ENCODE assay signal across 12 cellular contexts in genomic region chr1:225464851-225465792, GRCh38. TPM values are rescaled to one million over a fixed set of nuclear protein-coding genes. Genes with fewer than 3 reads are reported as not detected.
A peak's percentile ranks its signal among the peaks of the same experiment; 100 is the strongest.
DNase-seq lines count a peak whose midpoint lies in the region; ATAC-seq, FAIRE-seq and TF ChIP-seq lines count a peak whose summit lies in the region.
"Had no signal": no experiment of that assay in that cellular context is flagged by ENCODE, and none has a peak within 500 bp of the region (broad histone marks: within the 10 kb centered on the region; RNA-seq: fewer than 3 reads in every experiment).

No MANE protein-coding gene starts in this region.

- no peaks in the 10 kb centered on the region for H3K27me3 Mint-ChIP-seq in CD8-positive, alpha-beta T cell (ENCODE audit: low read depth)
- H3K27me3 Mint-ChIP-seq in astrocyte (ENCODE audit: low read depth, unreplicated experiment), result peaks cover 5% of the 10 kb centered on the region
- H3K27me3 Mint-ChIP-seq in naive thymus-derived CD8-positive, alpha-beta T cell, result no peaks in the 10 kb centered on the region

- no peak overlapping the region for H3K9ac ChIP-seq in astrocyte (ENCODE audit: low read length)

- H3K9me3 Mint-ChIP-seq in CD8-positive, alpha-beta T cell, result no peaks in the 10 kb centered on the region
- no peaks in the 10 kb centered on the region for H3K9me3 Mint-ChIP-seq in astrocyte (ENCODE audit: unreplicated experiment)
- no peaks in the 10 kb centered on the region for H3K9me3 Mint-ChIP-seq in naive thymus-derived CD8-positive, alpha-beta T cell

- no peaks in the 10 kb centered on the region for H3K9me3 ChIP-seq in CD8-positive, alpha-beta T cell (ENCODE audit: low read length)
- no peaks in the 10 kb centered on the region for H3K9me3 ChIP-seq in astrocyte (ENCODE audit: insufficient read depth, low read depth, low read length)

- H3K4me2 ChIP-seq in astrocyte (ENCODE audit: low read length), result peak overlapping the region; percentile 50

- no peaks in the 10 kb centered on the region for H3K36me3 ChIP-seq in CD8-positive, alpha-beta T cell (ENCODE audit: insufficient read depth, low read length)
- H3K36me3 ChIP-seq in astrocyte (ENCODE audit: insufficient read depth, low read length), result no peaks in the 10 kb centered on the region

- no peaks in the 10 kb centered on the region for H3K27me3 ChIP-seq in CD8-positive, alpha-beta T cell (ENCODE audit: insufficient read depth, low read length)
- no peaks in the 10 kb centered on the region for H3K27me3 ChIP-seq in astrocyte (ENCODE audit: insufficient read depth, low read length)

- peaks cover 56% of the 10 kb centered on the region for H3K4me1 Mint-ChIP-seq in CD8-positive, alpha-beta T cell (ENCODE audit: low read depth)
- peaks cover 29% of the 10 kb centered on the region for H3K4me1 Mint-ChIP-seq in astrocyte (ENCODE audit: low read depth, unreplicated experiment)
- H3K4me1 Mint-ChIP-seq in naive thymus-derived CD8-positive, alpha-beta T cell, result peaks cover 24 to 72% (median 62%) of the 10 kb centered on the region in 4 donors

- no peak overlapping the region for H3K4me3 Mint-ChIP-seq in CD8-positive, alpha-beta T cell
- no peak overlapping the region for H3K4me3 Mint-ChIP-seq in astrocyte (ENCODE audit: unreplicated experiment)
- H3K4me3 Mint-ChIP-seq in naive thymus-derived CD8-positive, alpha-beta T cell, result peak overlapping the region in 5 of 10 donors; percentile 7 to 58 (median 34)

- H2AFZ ChIP-seq in astrocyte (ENCODE audit: low read depth, low read length), result peak overlapping the region; percentile 45

- no peaks in the 10 kb centered on the region for H3K36me3 Mint-ChIP-seq in CD8-positive, alpha-beta T cell
- no peaks in the 10 kb centered on the region for H3K36me3 Mint-ChIP-seq in astrocyte (ENCODE audit: low read depth, unreplicated experiment)
- H3K36me3 Mint-ChIP-seq in naive thymus-derived CD8-positive, alpha-beta T cell, result no peaks in the 10 kb centered on the region

- H3K4me1 ChIP-seq in CD8-positive, alpha-beta T cell (ENCODE audit: insufficient read depth, low read length), result peaks cover 52% of the 10 kb centered on the region
- peaks cover 29% of the 10 kb centered on the region for H3K4me1 ChIP-seq in astrocyte (ENCODE audit: insufficient read depth, low read length)

- H3K27ac ChIP-seq in CD8-positive, alpha-beta T cell (ENCODE audit: low read depth, low read length), result no peak overlapping the region
- no peak overlapping the region for H3K27ac ChIP-seq in astrocyte (ENCODE audit: low read depth, low read length)
- H3K27ac ChIP-seq: epithelial cell of prostate had no signal

- H3K4me3 ChIP-seq in CD8-positive, alpha-beta T cell (ENCODE audit: low read depth, low read length), result no peak overlapping the region
- H3K4me3 ChIP-seq in astrocyte (ENCODE audit: insufficient read depth, low read depth, low read length), result no peak overlapping the region
- H3K4me3 ChIP-seq: lung had no signal

- CTCF ChIA-PET in CD8-positive, alpha-beta T cell (lab: Charles Lee), result interaction anchor here (1.1 kb wide), 2 partner anchors 20 kb away, joined by 3 read pairs; no protein-coding TSS in a partner anchor

- peak overlapping the region; percentile 79 for H3K27ac Mint-ChIP-seq in CD8-positive, alpha-beta T cell
- H3K27ac Mint-ChIP-seq in astrocyte (ENCODE audit: unreplicated experiment), result no peak overlapping the region
- peak overlapping the region; percentile 25 to 92 (median 70) for H3K27ac Mint-ChIP-seq in naive thymus-derived CD8-positive, alpha-beta T cell

- H3K79me2 ChIP-seq in astrocyte (ENCODE audit: insufficient read depth, low read length), result no peaks in the 10 kb centered on the region

- no peak for ATAC-seq in CD8-positive, alpha-beta T cell
- no peak for ATAC-seq in naive thymus-derived CD8-positive, alpha-beta T cell
- ATAC-seq in GM19035 (IDR thresholded peaks at IDR 0.05; ENCODE audit: unreplicated experiment) (no peak), GM21825 (IDR thresholded peaks at IDR 0.05; ENCODE audit: unreplicated experiment) (no peak)

- intact Hi-C loops in CD8-positive, alpha-beta T cell (cut with DNase I, micrococcal nuclease), result loop anchor here in 1 of 2 experiments (5.0 kb wide), 2 partner anchors 722 to 942 kb away; partner anchors contain the start of genes ACBD3 and PARP1

- no peak for TF ChIP-seq CTCF in CD8-positive, alpha-beta T cell (IDR thresholded peaks at IDR 0.05)
- no peak for TF ChIP-seq CTCF in astrocyte (IDR thresholded peaks at IDR 0.05; ENCODE audit: insufficient read depth, low read depth, low read length)

- POLR2A ChIA-PET in CD8-positive, alpha-beta T cell (lab: Charles Lee), result interaction anchor here (0.8 to 1.4 kb wide), 4 partner anchors 8 to 459 kb away, joined by 3 to 4 read pairs (median 3); partner anchors contain the start of gene PYCR2
- POLR2A ChIA-PET in naive thymus-derived CD8-positive, alpha-beta T cell (lab: Charles Lee), result interaction anchor here (1.1 to 7.1 kb wide), 5 partner anchors 10 to 39 kb away, joined by 3 to 230 read pairs (median 13); partner anchors contain the start of gene LBR

- no peaks in the 10 kb centered on the region for H4K20me1 ChIP-seq in astrocyte (ENCODE audit: insufficient read depth, low read length)

- peak; percentile 41; the same call in 1 of the 2 replicates for TF ChIP-seq EP300 in Ishikawa (IDR thresholded peaks at IDR 0.05; ENCODE audit: borderline replicate concordance)

- DNase-seq in CD8-positive, alpha-beta T cell, result no peak
- DNase-seq in astrocyte (ENCODE audit: low read depth) (no peak), NOMO-1 (lab: John Stamatoyannopoulos, UW; ENCODE audit: unreplicated experiment in 2 of 2) (no peak)
- no peak for DNase-seq in naive thymus-derived CD8-positive, alpha-beta T cell
- no peak for DNase-seq in stimulated activated CD4-positive, alpha-beta T cell treated with anti-CD3 and anti-CD28 coated beads, Interleukin-15, amount 100 ng/mL, for 24 hours
- DNase-seq: EL, SIG-M5 had no signal

- TF ChIP-seq RAD21 in Ishikawa (IDR thresholded peaks at IDR 0.05; ENCODE audit: low read depth), result no peak

- no peak for FAIRE-seq in astrocyte (lab: Jason Lieb, UNC)

TF ChIP-seq in Ishikawa, 13 proteins besides CTCF, POLR2A, EP300 and RAD21:
- TF ChIP-seq TEAD4 (IDR thresholded peaks at IDR 0.05), result no peak
- no peak for TF ChIP-seq USF1 (IDR thresholded peaks at IDR 0.05)
- TF ChIP-seq CREB1 (IDR thresholded peaks at IDR 0.05; ENCODE audit: low read depth), result no peak
- TF ChIP-seq YY1 (IDR thresholded peaks at IDR 0.05; ENCODE audit: low read depth), result no peak
- TF ChIP-seq CEBPB (IDR thresholded peaks at IDR 0.05), result no peak
- no peak for TF ChIP-seq NFIC (IDR thresholded peaks at IDR 0.05)
- no peak for TF ChIP-seq TAF1 (IDR thresholded peaks at IDR 0.05; ENCODE audit: low read depth)
- TF ChIP-seq TCF12 (IDR thresholded peaks at IDR 0.05; ENCODE audit: low read depth), result no peak
- TF ChIP-seq REST (IDR thresholded peaks at IDR 0.05; ENCODE audit: low read depth), result no peak
- TF ChIP-seq EGR1 (IDR thresholded peaks at IDR 0.05), result no peak
- TF ChIP-seq FOXM1 (IDR thresholded peaks at IDR 0.05; ENCODE audit: borderline replicate concordance, low read depth), result no peak
- TF ChIP-seq ZBTB7A (IDR thresholded peaks at IDR 0.05; ENCODE audit: low read depth), result no peak
- no peak for TF ChIP-seq MAX (IDR thresholded peaks at IDR 0.05)

RNA-seq across cellular contexts. Expression of gene LBR, which starts 37.3 kb away (rescaled TPM):
- 100 to 1,000 TPM; 105 TPM for total RNA-seq in CD8-positive, alpha-beta T cell
- 35.0 and 42.6 TPM in 2 replicates for total RNA-seq in astrocyte
- total RNA-seq in naive thymus-derived CD8-positive, alpha-beta T cell, result 100 to 1,000 TPM; 151 to 167 TPM
- 100 to 1,000 TPM in 2 of 3 donors, 10 to 100 TPM in 1; 95.8 to 123 (median 111) TPM for polyA plus RNA-seq in naive thymus-derived CD8-positive, alpha-beta T cell
